Comparison of ENCODE assay signal across 25 cellular contexts in genomic region chr4:186709509-186709908, GRCh38. TPM values are rescaled to one million over a fixed set of nuclear protein-coding genes. Genes with fewer than 3 reads are reported as not detected.
"Had no signal": no experiment of that assay in that cellular context is flagged by ENCODE, and none has a peak within 500 bp of the region (broad histone marks: within the 10 kb centered on the region; RNA-seq: fewer than 3 reads in every experiment).

No MANE protein-coding gene starts in this region.

- H3K4me1 ChIP-seq: neural progenitor cell, uterus had no signal

- H3K27me3 Mint-ChIP-seq: activated naive CD8-positive, alpha-beta T cell; central memory CD8-positive, alpha-beta T cell; type B pancreatic cell had no signal

- ATAC-seq: activated T-cell treated with anti-CD3 and anti-CD28 coated beads, Interleukin-2, amount 50 U/mL, for 72 hours; gastrocnemius medialis; naive thymus-derived CD8-positive, alpha-beta T cell had no signal

- H3K36me3 Mint-ChIP-seq: activated naive CD8-positive, alpha-beta T cell; naive thymus-derived CD8-positive, alpha-beta T cell had no signal

- H3K4me1 Mint-ChIP-seq: central memory CD8-positive, alpha-beta T cell; naive thymus-derived CD8-positive, alpha-beta T cell had no signal

- H3K4me2 ChIP-seq: neural progenitor cell had no signal

- H3K27ac ChIP-seq: gastrocnemius medialis, neural progenitor cell, testis, uterus had no signal

- H2AFZ ChIP-seq: neural progenitor cell had no signal

- H3K9ac ChIP-seq: neural progenitor cell had no signal

- DNase-seq: activated CD4-positive, alpha-beta T cell treated with anti-CD3 and anti-CD28 coated beads for 4 hours; activated CD4-positive, alpha-beta T cell treated with anti-CD3 and anti-CD28 coated beads, Interleukin-2, amount 50 U/mL, for 4 hours; activated naive CD4-positive, alpha-beta T cell treated with Interleukin-2 at 50 U/mL for 16 hours; activated T-cell treated with anti-CD3 and anti-CD28 coated beads for 4 hours; activated T-cell treated with anti-CD3 and anti-CD28 coated beads, Interleukin-2, amount 50 U/mL, for 72 hours; anterior cingulate cortex; dermis blood vessel endothelial cell; effector CD8-positive, alpha-beta T cell; gastrocnemius medialis; hippocampal formation; left cardiac atrium; naive thymus-derived CD8-positive, alpha-beta T cell; occipital lobe; stimulated activated CD4-positive, alpha-beta T cell treated with anti-CD3 and anti-CD28 coated beads, Interleukin-15, amount 100 ng/mL, for 24 hours; stimulated activated CD4-positive, alpha-beta T cell treated with anti-CD3 and anti-CD28 coated beads, Interleukin-2, amount 100 ng/mL, for 24 hours; stimulated activated naive CD4-positive, alpha-beta T cell treated with Interleukin-2 at 50 U/mL for 16 hours; T-helper 1 cell; testis; uterus had no signal

- H3K4me3 Mint-ChIP-seq: activated naive CD8-positive, alpha-beta T cell; activated T-cell treated with anti-CD3 and anti-CD28 coated beads, Interleukin-2, amount 50 U/mL, for 72 hours; central memory CD8-positive, alpha-beta T cell; mesothelial cell of epicardium; naive thymus-derived CD8-positive, alpha-beta T cell; neural progenitor cell; T-helper 2 cell treated with Interferon-gamma antibody and Interleukin-4, amounts not matched to agents 5 μg/mL and 100 μg/mL, for 36 hours; type B pancreatic cell had no signal

- H3K27ac Mint-ChIP-seq: activated naive CD8-positive, alpha-beta T cell; activated T-cell treated with anti-CD3 and anti-CD28 coated beads, Interleukin-2, amount 50 U/mL, for 72 hours; mesothelial cell of epicardium; naive thymus-derived CD8-positive, alpha-beta T cell; neural progenitor cell; T-helper 2 cell treated with Interferon-gamma antibody and Interleukin-4, amounts not matched to agents 5 μg/mL and 100 μg/mL, for 36 hours; type B pancreatic cell had no signal

- H3K27me3 ChIP-seq: gastrocnemius medialis, neural progenitor cell, testis, uterus had no signal

- H3K4me3 ChIP-seq: gastrocnemius medialis, neural progenitor cell, testis, uterus had no signal

- H3K36me3 ChIP-seq: gastrocnemius medialis, uterus had no signal

- H3K9me3 Mint-ChIP-seq: T-helper 2 cell treated with Interferon-gamma antibody and Interleukin-4, amounts not matched to agents 5 μg/mL and 100 μg/mL, for 36 hours had no signal

- H3K9me3 ChIP-seq: gastrocnemius medialis, testis, uterus had no signal

RNA-seq across cellular contexts. Expression of gene FAT1, which starts 14.1 kb away (rescaled TPM):
- total RNA-seq: naive thymus-derived CD8-positive, alpha-beta T cell had no signal
- polyA plus RNA-seq: naive thymus-derived CD8-positive, alpha-beta T cell had no signal
